11 cellular contexts compared by ENCODE assay signal in the genomic region with DNA sequence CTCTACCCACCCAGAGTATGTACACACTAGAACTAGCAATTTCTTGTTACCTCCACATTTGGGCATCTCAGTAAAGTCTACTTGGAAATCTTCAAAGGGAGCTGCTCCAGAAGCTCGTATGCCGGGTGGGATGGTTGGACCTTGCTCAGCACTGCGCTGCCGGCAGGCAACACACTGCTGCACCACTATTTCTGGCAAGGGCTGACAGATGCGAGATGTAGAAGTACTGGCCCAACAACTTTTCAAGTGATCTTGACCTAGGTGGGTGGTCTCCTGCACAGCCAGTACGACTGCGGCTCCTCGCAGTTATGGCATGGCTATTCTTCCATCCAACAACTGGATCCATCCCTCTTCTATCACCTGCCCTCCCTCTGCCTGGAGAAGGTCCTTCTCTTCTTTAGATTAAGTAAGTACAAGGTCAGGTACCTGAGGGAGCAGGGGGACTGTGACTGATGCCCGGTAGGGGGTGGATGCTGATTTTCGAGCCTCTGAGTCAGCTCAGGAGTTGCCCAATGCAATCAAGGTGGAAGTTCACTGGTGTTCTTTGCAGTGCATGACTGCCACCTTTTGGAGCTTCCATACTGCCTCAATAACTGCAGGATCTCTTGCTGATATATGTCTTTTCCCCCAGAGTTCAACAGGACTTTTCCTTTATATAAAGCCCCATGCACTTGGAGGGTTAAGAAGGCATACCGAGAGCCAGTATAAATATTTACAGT.
A peak's percentile ranks its signal among the peaks of the same experiment; 100 is the strongest.
DNase-seq lines count a peak whose midpoint lies in the region; ATAC-seq, FAIRE-seq and TF ChIP-seq lines count a peak whose summit lies in the region.
"Had no signal": no experiment of that assay in that cellular context is flagged by ENCODE, and none has a peak within 500 bp of the region (broad histone marks: within the 10 kb centered on the region; RNA-seq: fewer than 3 reads in every experiment).

No MANE protein-coding gene starts in this region.

- no TSS peak for BruUV-seq in Panc1 (replicated peaks; lab: Mats Ljungman, UMichigan)

- no peak for TF ChIP-seq CTCF in Panc1 (IDR thresholded peaks at IDR 0.05)
- TF ChIP-seq CTCF in fibroblast of lung (conservative IDR thresholded peaks at IDR 0.05 in 1 of 2, IDR thresholded peaks at IDR 0.05 in 1 of 2; ENCODE audit: low read depth in 1 of 2, low read length in 2 of 2) = peak; percentile 41 to 43
- peak; percentile 38 for TF ChIP-seq CTCF in smooth muscle cell (IDR thresholded peaks at IDR 0.05; ENCODE audit: borderline replicate concordance, insufficient read depth, poor library complexity, severe bottlenecking)
- no peak for TF ChIP-seq CTCF in CD4-positive, alpha-beta T cell (IDR thresholded peaks at IDR 0.05)
- TF ChIP-seq CTCF in pancreas (IDR thresholded peaks at IDR 0.05) = no peak

- intact Hi-C loops in Panc1 (cut with micrococcal nuclease; ENCODE audit: unreplicated experiment) (no loop called here), pancreas (cut with DNase I) (no loop called here)
- intact Hi-C loops in CD4-positive, alpha-beta T cell (cut with DNase I, micrococcal nuclease) = no loop called here

- H3K9me3 ChIP-seq in Panc1 (ENCODE audit: control insufficient read depth, insufficient read depth, low read depth, low read length) = peaks cover 6% of the 10 kb centered on the region; the same call in 1 of the 2 replicates
- no peaks in the 10 kb centered on the region for H3K9me3 ChIP-seq in fibroblast of lung (ENCODE audit: control insufficient read depth, insufficient read depth, low read depth, low read length)
- no peaks in the 10 kb centered on the region for H3K9me3 ChIP-seq in smooth muscle cell (replicated peaks; ENCODE audit: low read depth)
- H3K9me3 ChIP-seq in CD4-positive, alpha-beta T cell (ENCODE audit: control insufficient read depth, low read length) = no peaks in the 10 kb centered on the region
- no peaks in the 10 kb centered on the region for H3K9me3 ChIP-seq in pancreas

- H3K27ac Mint-ChIP-seq in CD4-positive, alpha-beta T cell = no peak overlapping the region
- H3K27ac Mint-ChIP-seq: dendritic cell treated with granulocyte-macrophage colony-stimulating factor and Interleukin-4, amounts not matched to agents 40 ng/mL and 50 ng/mL, for 4 days; naive B cell had no signal

- H2AFZ ChIP-seq in fibroblast of lung (ENCODE audit: low read length) (no peak overlapping the region), smooth muscle cell (ENCODE audit: low read depth) (no peak overlapping the region)

- H3K9ac ChIP-seq in fibroblast of lung (ENCODE audit: insufficient read depth, low read length) (no peak overlapping the region), smooth muscle cell (ENCODE audit: low read depth) (no peak overlapping the region)

- H3K27ac ChIP-seq in Panc1 (ENCODE audit: low read length) (no peak overlapping the region), fibroblast of lung (ENCODE audit: insufficient read depth, low read length) (no peak overlapping the region), smooth muscle cell (ENCODE audit: low read depth) (no peak overlapping the region), pancreas (no peak overlapping the region)
- H3K27ac ChIP-seq in CD4-positive, alpha-beta T cell (ENCODE audit: low read depth, low read length) = no peak overlapping the region

- H3F3A ChIP-seq in smooth muscle cell (ENCODE audit: low read depth) = no peaks in the 10 kb centered on the region

- H3K79me2 ChIP-seq in fibroblast of lung (ENCODE audit: control insufficient read depth, insufficient read depth, low read length) (no peaks in the 10 kb centered on the region), smooth muscle cell (ENCODE audit: low read depth) (no peaks in the 10 kb centered on the region)

- WGBS in smooth muscle cell (ENCODE audit: low lambda C conversion rate) = 68% methylated on average over 11 of the region's 11 CpGs
- WGBS in pancreas, 2 donors = 77% methylated on average over 11 of the region's 11 CpGs

- CTCF ChIA-PET in Panc1 (lab: Charles Lee) = interaction anchor here (0.6 kb wide), 1 partner anchor 206 kb away, joined by 3 read pairs; no protein-coding TSS in a partner anchor
- CTCF ChIA-PET in CD4-positive, alpha-beta T cell (lab: Charles Lee) = no interaction called here

- in situ Hi-C loops in Panc1 (cut with HindIII; ENCODE audit: low pct_unique_long_range_greater_than_20kb, low sequenced_read_pairs) = no loop called here

- no peaks in the 10 kb centered on the region for H3K4me1 Mint-ChIP-seq in CD4-positive, alpha-beta T cell (ENCODE audit: low read depth)

- H3K27me3 ChIP-seq in Panc1 (ENCODE audit: control insufficient read depth, insufficient read depth, low read length) (no peaks in the 10 kb centered on the region), fibroblast of lung (ENCODE audit: control insufficient read depth, insufficient read depth, low read length) (peaks cover 10% of the 10 kb centered on the region), smooth muscle cell (ENCODE audit: low read depth) (no peaks in the 10 kb centered on the region), pancreas (no peaks in the 10 kb centered on the region)
- H3K27me3 ChIP-seq in CD4-positive, alpha-beta T cell (ENCODE audit: control insufficient read depth, insufficient read depth, low read length) = no peaks in the 10 kb centered on the region

- H3K4me3 Mint-ChIP-seq in CD4-positive, alpha-beta T cell = no peak overlapping the region
- H3K4me3 Mint-ChIP-seq: dendritic cell treated with granulocyte-macrophage colony-stimulating factor and Interleukin-4, amounts not matched to agents 40 ng/mL and 50 ng/mL, for 4 days; naive B cell had no signal

- H4K20me1 ChIP-seq in fibroblast of lung (ENCODE audit: control insufficient read depth, extremely low read depth, insufficient read depth, low read length) (no peaks in the 10 kb centered on the region), smooth muscle cell (ENCODE audit: low read depth) (no peaks in the 10 kb centered on the region)

- no peaks in the 10 kb centered on the region for H3K36me3 Mint-ChIP-seq in CD4-positive, alpha-beta T cell (ENCODE audit: low read depth)

- peaks cover 12% of the 10 kb centered on the region for H3K27me3 Mint-ChIP-seq in CD4-positive, alpha-beta T cell
- H3K27me3 Mint-ChIP-seq: naive B cell had no signal

- DNase-seq in SIG-M5 treated with dmso at 0.1 percent for 504 hours (lab: John Stamatoyannopoulos, UW; ENCODE audit: unreplicated experiment) (peak; percentile 62), SIG-M5 (lab: John Stamatoyannopoulos, UW) (no peak), Panc1 (ENCODE audit: low read depth, low spot score) (no peak), fibroblast of lung (ENCODE audit: low read depth in 2 of 2) (peak; percentile 63 to 64), smooth muscle cell (lab: John Stamatoyannopoulos, UW; ENCODE audit: unreplicated experiment) (no peak), pancreas (no peak)
- no peak for DNase-seq in CD4-positive, alpha-beta T cell
- DNase-seq in activated CD8-positive, alpha-beta memory T cell treated with anti-CD3 and anti-CD28 coated beads, Interleukin-2, amount 50 U/mL, for 4 hours = no peak
- DNase-seq: activated CD4-positive, alpha-beta T cell treated with anti-CD3 and anti-CD28 coated beads for 48 hours; naive B cell had no signal

- no peak for FAIRE-seq in pancreas (lab: Jason Lieb, UNC)

- H3K4me2 ChIP-seq in fibroblast of lung (ENCODE audit: extremely low read depth, insufficient read depth, low read length) (no peak overlapping the region), smooth muscle cell (no peak overlapping the region)

- ATAC-seq in Panc1 (0 out of 2 replicates have a peak, but pooled peaks have one; percentile 53), pancreas (no peak)
- no peak for ATAC-seq in CD4-positive, alpha-beta T cell (ENCODE audit: poor library complexity)

- H3K4me1 ChIP-seq in Panc1 (ENCODE audit: control insufficient read depth, insufficient read depth, low read length) (no peaks in the 10 kb centered on the region), fibroblast of lung (ENCODE audit: control insufficient read depth, extremely low read depth, insufficient read depth, low read length) (no peaks in the 10 kb centered on the region), smooth muscle cell (ENCODE audit: low read depth) (no peaks in the 10 kb centered on the region), pancreas (no peaks in the 10 kb centered on the region)

- no peak overlapping the region for H3K4me3 ChIP-seq in Panc1 (ENCODE audit: low read depth in 2 of 2, low read length in 2 of 2)
- no peak overlapping the region for H3K4me3 ChIP-seq in fibroblast of lung (replicated peaks in 1 of 4; ENCODE audit: control extremely low read depth in 1 of 4, insufficient read depth in 1 of 4, low read depth in 3 of 4, low read length in 4 of 4)
- no peak overlapping the region for H3K4me3 ChIP-seq in smooth muscle cell
- no peak overlapping the region for H3K4me3 ChIP-seq in pancreas

- H3K9me3 Mint-ChIP-seq in CD4-positive, alpha-beta T cell = peaks cover 2% of the 10 kb centered on the region

- no peaks in the 10 kb centered on the region for H3K36me3 ChIP-seq in Panc1 (ENCODE audit: control insufficient read depth, insufficient read depth, low read length)
- no peaks in the 10 kb centered on the region for H3K36me3 ChIP-seq in fibroblast of lung (ENCODE audit: control insufficient read depth, insufficient read depth, low read length)
- H3K36me3 ChIP-seq in smooth muscle cell (ENCODE audit: low read depth) = no peaks in the 10 kb centered on the region
- no peaks in the 10 kb centered on the region for H3K36me3 ChIP-seq in pancreas

- POLR2A ChIA-PET in Panc1 (lab: Charles Lee) = no interaction called here
- POLR2A ChIA-PET in CD4-positive, alpha-beta T cell (lab: Charles Lee) = no interaction called here

Comparison
In these comparisons a context has a peak if more than half of its experiments do, and no peak if none do; other contexts are left out.
1. DNase-seq: peak in SIG-M5 treated with dmso at 0.1 percent for 504 hours (single experiment) and fibroblast of lung (2 of 2); none in SIG-M5 (single experiment), Panc1 (single experiment), smooth muscle cell (single experiment), CD4-positive, alpha-beta T cell (0 of 10), pancreas (0 of 6) and activated CD8-positive, alpha-beta memory T cell treated with anti-CD3 and anti-CD28 coated beads, Interleukin-2, amount 50 U/mL, for 4 hours (single experiment).
2. CTCF ChIP-seq: peak in fibroblast of lung (2 of 2) and smooth muscle cell (single experiment); none in Panc1 (single experiment), CD4-positive, alpha-beta T cell (single experiment) and pancreas (0 of 4).